Comparison of ENCODE assay signal across 8 cellular contexts in genomic region chr2:15560404-15560987, GRCh38. TPM values are rescaled to one million over a fixed set of nuclear protein-coding genes. Genes with fewer than 3 reads are reported as not detected.
DNase-seq lines count a peak whose midpoint lies in the region; ATAC-seq and TF ChIP-seq lines count a peak whose summit lies in the region.

No MANE protein-coding gene starts in this region.

- H3K4me3 Mint-ChIP-seq in activated CD4-positive, alpha-beta memory T cell treated with anti-CD3 and anti-CD28 coated beads, Interleukin-2, amount 10 ng/mL, durations not matched to agents 7 days and 5 days, result peak overlapping the region; percentile 100
- H3K4me3 Mint-ChIP-seq in natural killer cell, result peak overlapping the region; percentile 99

- peaks cover 6% of the 10 kb centered on the region for H3K27me3 Mint-ChIP-seq in activated CD4-positive, alpha-beta memory T cell treated with anti-CD3 and anti-CD28 coated beads, Interleukin-2, amount 10 ng/mL, durations not matched to agents 7 days and 5 days
- peaks cover 18 to 27% of the 10 kb centered on the region in 2 donors for H3K27me3 Mint-ChIP-seq in natural killer cell (ENCODE audit: low read depth in 2 of 2)

- H3K9me3 Mint-ChIP-seq in activated CD4-positive, alpha-beta memory T cell treated with anti-CD3 and anti-CD28 coated beads, Interleukin-2, amount 10 ng/mL, durations not matched to agents 7 days and 5 days, result no peaks in the 10 kb centered on the region
- H3K9me3 Mint-ChIP-seq in natural killer cell, result no peaks in the 10 kb centered on the region

- H3K4me1 Mint-ChIP-seq in activated CD4-positive, alpha-beta memory T cell treated with anti-CD3 and anti-CD28 coated beads, Interleukin-2, amount 10 ng/mL, durations not matched to agents 7 days and 5 days, result peaks cover 36% of the 10 kb centered on the region
- H3K4me1 Mint-ChIP-seq in natural killer cell, result peaks cover 37 to 40% of the 10 kb centered on the region in 2 donors

- DNase-seq in activated CD4-positive, CD25-positive, alpha-beta regulatory T cell treated with anti-CD3 and anti-CD28 coated beads, Interleukin-2, amount 50 U/mL, for 72 hours, result no peak
- DNase-seq in HEK293T (ENCODE audit: extremely low spot score) (peak; percentile 59), M059J (ENCODE audit: low read depth) (peak; percentile 55), fibroblast of mammary gland (ENCODE audit: low read depth) (peak; percentile 26), natural killer cell (no peak), GM10266 (ENCODE audit: extremely low spot score) (no peak)
- peak; percentile 29 for DNase-seq in activated CD4-positive, alpha-beta memory T cell treated with anti-CD3 and anti-CD28 coated beads, Interleukin-2, amount 10 ng/mL, durations not matched to agents 7 days and 5 days

- POLR2A ChIA-PET in HEK293T (lab: Yijun Ruan, JAX), result interaction anchor here (0.6 to 1.9 kb wide), 3 partner anchors 11 to 63 kb away, joined by 3 to 11 read pairs (median 5); no protein-coding TSS in a partner anchor
- POLR2A ChIA-PET in activated CD4-positive, alpha-beta memory T cell treated with anti-CD3 and anti-CD28 coated beads, Interleukin-2, amount 10 ng/mL, durations not matched to agents 7 days and 5 days (lab: Charles Lee), result interaction anchor here (0.9 to 2.0 kb wide), 2 partner anchors 16 to 31 kb away, joined by 7 to 20 read pairs; partner anchors contain the start of gene DDX1

- H3K4me3 ChIP-seq in fibroblast of mammary gland (ENCODE audit: control insufficient read depth, low read depth, low read length), result peak overlapping the region; percentile 85

- peaks cover 11% of the 10 kb centered on the region for H3K36me3 Mint-ChIP-seq in activated CD4-positive, alpha-beta memory T cell treated with anti-CD3 and anti-CD28 coated beads, Interleukin-2, amount 10 ng/mL, durations not matched to agents 7 days and 5 days (ENCODE audit: low read depth)
- no peaks in the 10 kb centered on the region for H3K36me3 Mint-ChIP-seq in natural killer cell

- intact Hi-C loops in natural killer cell (cut with micrococcal nuclease), result no loop called here

- CTCF ChIA-PET in HEK293T (lab: Yijun Ruan, JAX), result no interaction called here
- CTCF ChIA-PET in activated CD4-positive, alpha-beta memory T cell treated with anti-CD3 and anti-CD28 coated beads, Interleukin-2, amount 10 ng/mL, durations not matched to agents 7 days and 5 days (lab: Charles Lee), result interaction anchor here (1.8 to 3.6 kb wide), 2 partner anchors 14 to 17 kb away, joined by 9 to 17 read pairs; no protein-coding TSS in a partner anchor

- ATAC-seq in activated CD4-positive, CD25-positive, alpha-beta regulatory T cell treated with anti-CD3 and anti-CD28 coated beads, Interleukin-2, amount 50 U/mL, for 24 hours, result peak; percentile 38 to 42
- ATAC-seq in natural killer cell, result peak; percentile 46 to 57 (median 50)

- TF ChIP-seq CTCF in fibroblast of mammary gland (conservative IDR thresholded peaks at IDR 0.05; ENCODE audit: control insufficient read depth, insufficient read depth, low read depth, low read length), result no peak
- TF ChIP-seq CTCF in natural killer cell (IDR thresholded peaks at IDR 0.05), result no peak
- no peak for TF ChIP-seq CTCF in GM10266 (IDR thresholded peaks at IDR 0.05; ENCODE audit: control insufficient read depth, insufficient read depth, low read depth, missing control alignments)

- peak overlapping the region; percentile 90 for H3K27ac Mint-ChIP-seq in activated CD4-positive, alpha-beta memory T cell treated with anti-CD3 and anti-CD28 coated beads, Interleukin-2, amount 10 ng/mL, durations not matched to agents 7 days and 5 days
- peak overlapping the region; percentile 89 to 94 for H3K27ac Mint-ChIP-seq in natural killer cell

TF ChIP-seq in HEK293T, 16 proteins besides CTCF, POLR2A, EP300 and RAD21:
- TF ChIP-seq PKNOX1 (IDR thresholded peaks at IDR 0.05) (no peak), ELF4 (IDR thresholded peaks at IDR 0.05) (no peak), NFRKB (IDR thresholded peaks at IDR 0.05) (no peak), TARDBP (IDR thresholded peaks at IDR 0.05) (no peak), FOXM1 (IDR thresholded peaks at IDR 0.05; ENCODE audit: borderline replicate concordance) (no peak), HDGF (IDR thresholded peaks at IDR 0.05; ENCODE audit: borderline replicate concordance) (no peak), ZNF384 (IDR thresholded peaks at IDR 0.05) (no peak), L3MBTL2 (conservative IDR thresholded peaks at IDR 0.05) (no peak), LEF1 (IDR thresholded peaks at IDR 0.05; ENCODE audit: borderline replicate concordance) (no peak)

RNA-seq across cellular contexts. Expression of gene NBAS, which starts 0.6 kb away (rescaled TPM):
- total RNA-seq in M059J (2014; rRNA removed; shearing (Covaris generic)), result 22.2 and 36.6 TPM in 2 replicates
- total RNA-seq in activated CD4-positive, alpha-beta memory T cell treated with anti-CD3 and anti-CD28 coated beads, Interleukin-2, amount 10 ng/mL, durations not matched to agents 7 days and 5 days, result 10 to 100 TPM; 30.5 to 31.1 TPM
- total RNA-seq in natural killer cell, result 10 to 100 TPM; 27.8 to 34.7 (median 29.2) TPM

RNA-seq across cellular contexts. Expression of gene DDX1, which starts 31.2 kb away (rescaled TPM):
- total RNA-seq in M059J (2014; rRNA removed; shearing (Covaris generic)), result 56.4 and 89.4 TPM in 2 replicates
- total RNA-seq in activated CD4-positive, alpha-beta memory T cell treated with anti-CD3 and anti-CD28 coated beads, Interleukin-2, amount 10 ng/mL, durations not matched to agents 7 days and 5 days, result 10 to 100 TPM; 55.4 to 55.6 TPM
- total RNA-seq in natural killer cell, result 10 to 100 TPM; 28.5 to 43.4 (median 37.2) TPM

Comparison
In these comparisons a context has a peak if more than half of its experiments do, and no peak if none do; other contexts are left out.
1. DNase-seq: peak in HEK293T (single experiment), M059J (single experiment), activated CD4-positive, alpha-beta memory T cell treated with anti-CD3 and anti-CD28 coated beads, Interleukin-2, amount 10 ng/mL, durations not matched to agents 7 days and 5 days (single experiment) and fibroblast of mammary gland (single experiment); none in activated CD4-positive, CD25-positive, alpha-beta regulatory T cell treated with anti-CD3 and anti-CD28 coated beads, Interleukin-2, amount 50 U/mL, for 72 hours (single experiment), natural killer cell (single experiment) and GM10266 (single experiment).